18 cellular contexts compared by ENCODE assay signal in the genomic region with DNA sequence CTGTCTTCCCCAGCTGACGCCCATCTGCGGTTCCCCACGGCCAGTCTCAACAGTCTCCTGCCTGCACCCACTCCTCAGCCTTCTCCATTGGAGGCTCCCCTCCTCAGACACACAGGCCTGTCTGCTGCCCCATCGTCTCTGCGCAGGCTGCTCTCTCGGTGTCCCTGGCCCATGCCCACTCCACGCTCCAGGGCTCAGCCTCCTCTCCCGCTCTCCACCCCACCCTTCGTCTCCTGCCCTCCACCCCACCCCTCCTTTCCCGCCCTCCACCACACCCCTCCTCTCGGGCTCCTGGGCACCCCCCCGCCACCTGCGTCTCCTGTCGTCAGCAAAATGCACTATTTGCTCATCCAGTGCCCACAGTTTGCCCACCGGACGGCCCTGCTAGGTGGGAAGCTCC.
"Had no signal": no experiment of that assay in that cellular context is flagged by ENCODE, and none has a peak within 500 bp of the region (broad histone marks: within the 10 kb centered on the region; RNA-seq: fewer than 3 reads in every experiment).

No MANE protein-coding gene starts in this region.

- H3K4me3 Mint-ChIP-seq: activated B cell treated with CpG ODN at 0.5 μM for 24 hours; activated CD4-positive, alpha-beta memory T cell treated with anti-CD3 and anti-CD28 coated beads, Interleukin-2, amount 10 ng/mL, durations not matched to agents 7 days and 5 days had no signal

- DNase-seq: activated B cell treated with CpG ODN at 0.5 μM for 24 hours, body of pancreas, Karpas-422, MM.1S, NCI-H1105, NCI-H1436, NCI-H1694 treated with DMSO at 0.1 percent for 48 hours, NCI-H2081, NCI-H510A treated with DMSO at 0.1 percent for 48 hours, NCI-H69, SIG-M5, T1000 had no signal

- FAIRE-seq: K562, TTC549 had no signal

- H3K36me3 ChIP-seq: ascending aorta had no signal

- H3K27ac Mint-ChIP-seq: activated B cell treated with CpG ODN at 0.5 μM for 24 hours; activated CD4-positive, alpha-beta memory T cell treated with anti-CD3 and anti-CD28 coated beads, Interleukin-2, amount 10 ng/mL, durations not matched to agents 7 days and 5 days; activated T-helper 2 cell treated with anti-CD3 and anti-CD28 coated beads, Interferon-gamma antibody, Interleukin-2, Interleukin-4, amounts not matched to agents 10 μg/mL and 5 μg/mL and 100 μg/mL, durations not matched to agents 14 hours and 24 hours and 36 hours had no signal

- H3K9me3 ChIP-seq: ascending aorta, body of pancreas had no signal

- H3K27ac ChIP-seq: ascending aorta, body of pancreas had no signal

- ATAC-seq: body of pancreas had no signal

- H3K9me3 Mint-ChIP-seq: activated B cell treated with CpG ODN at 0.5 μM for 24 hours; activated T-helper 2 cell treated with anti-CD3 and anti-CD28 coated beads, Interferon-gamma antibody, Interleukin-2, Interleukin-4, amounts not matched to agents 10 μg/mL and 5 μg/mL and 100 μg/mL, durations not matched to agents 14 hours and 24 hours and 36 hours; central memory CD8-positive, alpha-beta T cell had no signal

- H3K27me3 ChIP-seq: ascending aorta, body of pancreas had no signal

- H3K4me1 ChIP-seq: ascending aorta, body of pancreas had no signal

- H3K4me1 Mint-ChIP-seq: activated B cell treated with CpG ODN at 0.5 μM for 24 hours had no signal

- H3K4me3 ChIP-seq: ascending aorta, body of pancreas, K562 had no signal
